Comparison of ENCODE assay signal across 1 cellular context in genomic region chr7:24896031-24896433, GRCh38.
TF ChIP-seq lines count a peak whose summit lies in the region.

No MANE protein-coding gene starts in this region.

TF ChIP-seq in GM23338, 12 proteins besides CTCF, POLR2A, EP300 and RAD21 (continued from another document):
- TF ChIP-seq ZNF462 (CRISPR knock-in tag; IDR thresholded peaks at IDR 0.05) (no peak), ETS1 (IDR thresholded peaks at IDR 0.05) (no peak), STAT1 (IDR thresholded peaks at IDR 0.05; ENCODE audit: unreplicated experiment) (no peak)
TF ChIP-seq in GM23338: peak in this region for 0.
